Comparison of ENCODE assay signal across 15 cellular contexts in genomic region chr2:88826399-88826798, GRCh38.
DNase-seq lines count a peak whose midpoint lies in the region; ATAC-seq and TF ChIP-seq lines count a peak whose summit lies in the region.
"Had no signal": no experiment of that assay in that cellular context is flagged by ENCODE, and none has a peak within 500 bp of the region (broad histone marks: within the 10 kb centered on the region; RNA-seq: fewer than 3 reads in every experiment).

No MANE protein-coding gene starts in this region.

- H3K9ac ChIP-seq in BLaER1, result no peak overlapping the region

- no peaks in the 10 kb centered on the region for H3K36me3 Mint-ChIP-seq in activated B cell treated with CpG ODN at 0.5 μM for 24 hours (ENCODE audit: low read depth)
- H3K36me3 Mint-ChIP-seq in CD4-positive, alpha-beta T cell (ENCODE audit: low read depth), result no peaks in the 10 kb centered on the region
- no peaks in the 10 kb centered on the region for H3K36me3 Mint-ChIP-seq in T-helper 17 cell (ENCODE audit: low read depth)
- H3K36me3 Mint-ChIP-seq in activated naive CD8-positive, alpha-beta T cell treated with anti-CD3 and anti-CD28 coated beads, Interleukin-2, amount 50 U/mL, for 24 hours (ENCODE audit: low read depth), result no peaks in the 10 kb centered on the region
- H3K36me3 Mint-ChIP-seq: CD8-positive, alpha-beta T cell had no signal

- no peaks in the 10 kb centered on the region for H3K9me3 Mint-ChIP-seq in activated B cell treated with CpG ODN at 0.5 μM for 24 hours
- H3K9me3 Mint-ChIP-seq in CD4-positive, alpha-beta T cell, result no peaks in the 10 kb centered on the region
- H3K9me3 Mint-ChIP-seq in activated naive CD8-positive, alpha-beta T cell treated with anti-CD3 and anti-CD28 coated beads, Interleukin-2, amount 50 U/mL, for 24 hours, result no peaks in the 10 kb centered on the region
- H3K9me3 Mint-ChIP-seq: CD8-positive, alpha-beta T cell had no signal

- H3K4me1 Mint-ChIP-seq in activated B cell treated with CpG ODN at 0.5 μM for 24 hours (peaks cover 28% of the 10 kb centered on the region), T-helper 17 cell (peaks cover 2% of the 10 kb centered on the region)
- no peaks in the 10 kb centered on the region for H3K4me1 Mint-ChIP-seq in CD4-positive, alpha-beta T cell (ENCODE audit: low read depth)
- H3K4me1 Mint-ChIP-seq in activated naive CD8-positive, alpha-beta T cell treated with anti-CD3 and anti-CD28 coated beads, Interleukin-2, amount 50 U/mL, for 24 hours, result no peaks in the 10 kb centered on the region

- H3K27ac Mint-ChIP-seq in activated B cell treated with CpG ODN at 0.5 μM for 24 hours (no peak overlapping the region), T-helper 17 cell (no peak overlapping the region)
- no peak overlapping the region for H3K27ac Mint-ChIP-seq in CD4-positive, alpha-beta T cell
- H3K27ac Mint-ChIP-seq in activated naive CD8-positive, alpha-beta T cell treated with anti-CD3 and anti-CD28 coated beads, Interleukin-2, amount 50 U/mL, for 24 hours, result no peak overlapping the region
- H3K27ac Mint-ChIP-seq: CD8-positive, alpha-beta T cell had no signal

- ATAC-seq in activated B cell treated with CpG ODN at 0.5 μM for 24 hours (ENCODE audit: low read depth) (peak; percentile 45), T-helper 17 cell (no peak)
- no peak for ATAC-seq in CD4-positive, alpha-beta T cell (ENCODE audit: poor library complexity)
- no peak for ATAC-seq in activated naive CD8-positive, alpha-beta T cell treated with anti-CD3 and anti-CD28 coated beads, Interleukin-2, amount 50 U/mL, for 24 hours
- ATAC-seq: CD8-positive, alpha-beta T cell; HCT116 had no signal

- peak overlapping the region; percentile 29; the same call in 1 of the 2 replicates for H3K4me2 ChIP-seq in BLaER1

- no peak for TF ChIP-seq CTCF in activated B cell treated with CpG ODN at 0.5 μM for 24 hours (IDR thresholded peaks at IDR 0.05)
- no peak for TF ChIP-seq CTCF in fibroblast of mammary gland (conservative IDR thresholded peaks at IDR 0.05; ENCODE audit: control insufficient read depth, insufficient read depth, low read depth, low read length)
- TF ChIP-seq CTCF in CD4-positive, alpha-beta T cell (IDR thresholded peaks at IDR 0.05), result no peak

- intact Hi-C loops in activated B cell treated with CpG ODN at 0.5 μM for 24 hours (cut with micrococcal nuclease), result no loop called here
- intact Hi-C loops in CD4-positive, alpha-beta T cell (cut with DNase I, micrococcal nuclease), result no loop called here

- H3K4me1 ChIP-seq in BLaER1, result peaks cover 25% of the 10 kb centered on the region

- H3K9me3 ChIP-seq in BLaER1 (no peaks in the 10 kb centered on the region), T-helper 17 cell (ENCODE audit: control insufficient read depth, low read length, poor library complexity, severe bottlenecking) (no peaks in the 10 kb centered on the region)
- no peaks in the 10 kb centered on the region for H3K9me3 ChIP-seq in CD4-positive, alpha-beta T cell (ENCODE audit: control insufficient read depth, low read length)

- H3K4me3 Mint-ChIP-seq in activated B cell treated with CpG ODN at 0.5 μM for 24 hours, result no peak overlapping the region
- H3K4me3 Mint-ChIP-seq in CD4-positive, alpha-beta T cell, result no peak overlapping the region
- no peak overlapping the region for H3K4me3 Mint-ChIP-seq in T-helper 17 cell
- H3K4me3 Mint-ChIP-seq in activated naive CD8-positive, alpha-beta T cell treated with anti-CD3 and anti-CD28 coated beads, Interleukin-2, amount 50 U/mL, for 24 hours, result no peak overlapping the region
- H3K4me3 Mint-ChIP-seq: CD8-positive, alpha-beta T cell had no signal

- no peaks in the 10 kb centered on the region for H3K36me3 ChIP-seq in BLaER1

- DNase-seq in NAMALWA (ENCODE audit: low spot score) (peak; percentile 2), activated B cell treated with CpG ODN at 0.5 μM for 24 hours (no peak), fibroblast of mammary gland (ENCODE audit: low read depth) (peak; percentile 32), T-helper 17 cell (no peak)
- DNase-seq in CD4-positive, alpha-beta T cell, result no peak
- DNase-seq in stimulated activated CD4-positive, alpha-beta T cell treated with anti-CD3 and anti-CD28 coated beads, Interleukin-15, amount 100 ng/mL, for 24 hours, result no peak
- DNase-seq in activated naive CD8-positive, alpha-beta T cell treated with anti-CD3 and anti-CD28 coated beads, Interleukin-2, amount 50 U/mL, for 24 hours, result no peak
- DNase-seq: 8988T; AML-193; CD8-positive, alpha-beta T cell; COR-L47; IMR-90 had no signal

- peaks cover 24% of the 10 kb centered on the region for H3K27me3 ChIP-seq in BLaER1
- H3K27me3 ChIP-seq in CD4-positive, alpha-beta T cell (ENCODE audit: control insufficient read depth, insufficient read depth, low read length), result peaks cover 3% of the 10 kb centered on the region

- no peaks in the 10 kb centered on the region for H4K20me1 ChIP-seq in BLaER1

- H3K4me3 ChIP-seq in BLaER1, result no peak overlapping the region
- no peak overlapping the region for H3K4me3 ChIP-seq in fibroblast of mammary gland (ENCODE audit: control insufficient read depth, low read depth, low read length)

- H3K27me3 Mint-ChIP-seq in activated B cell treated with CpG ODN at 0.5 μM for 24 hours (no peaks in the 10 kb centered on the region), T-helper 17 cell (peaks cover 44% of the 10 kb centered on the region)
- H3K27me3 Mint-ChIP-seq in CD4-positive, alpha-beta T cell, result peaks cover 9% of the 10 kb centered on the region
- H3K27me3 Mint-ChIP-seq in activated naive CD8-positive, alpha-beta T cell treated with anti-CD3 and anti-CD28 coated beads, Interleukin-2, amount 50 U/mL, for 24 hours, result peaks cover 11% of the 10 kb centered on the region

- H3K27ac ChIP-seq in BLaER1, result no peak overlapping the region
- no peak overlapping the region for H3K27ac ChIP-seq in CD4-positive, alpha-beta T cell (ENCODE audit: low read depth, low read length)
- H3K27ac ChIP-seq: C4-2B had no signal

- POLR2A ChIA-PET in activated B cell treated with CpG ODN at 0.5 μM for 24 hours (lab: Charles Lee), result interaction anchor here (0.9 kb wide), 1 partner anchor 29 kb away, joined by 3 read pairs; no protein-coding TSS in a partner anchor
- POLR2A ChIA-PET in CD4-positive, alpha-beta T cell (lab: Charles Lee), result no interaction called here

- CTCF ChIA-PET in activated B cell treated with CpG ODN at 0.5 μM for 24 hours (lab: Charles Lee), result no interaction called here
- CTCF ChIA-PET in CD4-positive, alpha-beta T cell (lab: Charles Lee), result no interaction called here

Comparison
In these comparisons a context has a peak if more than half of its experiments do, and no peak if none do; other contexts are left out.
1. DNase-seq: peak in NAMALWA (single experiment) and fibroblast of mammary gland (single experiment); none in activated B cell treated with CpG ODN at 0.5 μM for 24 hours (single experiment), CD4-positive, alpha-beta T cell (0 of 10), stimulated activated CD4-positive, alpha-beta T cell treated with anti-CD3 and anti-CD28 coated beads, Interleukin-15, amount 100 ng/mL, for 24 hours (single experiment), T-helper 17 cell (0 of 3) and activated naive CD8-positive, alpha-beta T cell treated with anti-CD3 and anti-CD28 coated beads, Interleukin-2, amount 50 U/mL, for 24 hours (single experiment).